1 cellular context compared by ENCODE assay signal in genomic region chr18:4573735-4574134, GRCh38.
TF ChIP-seq lines count a peak whose summit lies in the region.

No MANE protein-coding gene starts in this region.

TF ChIP-seq in HepG2, 621 proteins besides CTCF, POLR2A, EP300 and RAD21 (continued from another document):
- peak; percentile 37; the same call in 1 of the 2 replicates for TF ChIP-seq MNT (IDR thresholded peaks at IDR 0.05)
- no peak for TF ChIP-seq KLF15 (CRISPR knock-in tag; IDR thresholded peaks at IDR 0.05; ENCODE audit: borderline replicate concordance)
- no peak for TF ChIP-seq IRX3 (CRISPR knock-in tag; IDR thresholded peaks at IDR 0.05; ENCODE audit: borderline replicate concordance, low read depth)
